ENCODE assay signal across 21 cellular contexts in genomic region chr2:15842771-15843666, GRCh38.
DNase-seq lines count a peak whose midpoint lies in the region; ATAC-seq lines count a peak whose summit lies in the region.
"Had no signal": no experiment of that assay in that cellular context is flagged by ENCODE, and none has a peak within 500 bp of the region (broad histone marks: within the 10 kb centered on the region; RNA-seq: fewer than 3 reads in every experiment).

No MANE protein-coding gene starts in this region.

- peak; percentile 33 for DNase-seq in ELF-1 (ENCODE audit: low read depth, low spot score)
- peak; percentile 33 for DNase-seq in astrocyte of the hippocampus (ENCODE audit: low read depth, low spot score)
- peak; percentile 69 for DNase-seq in islet precursor cell
- DNase-seq in retina: peak; percentile 69
- DNase-seq in H4 (ENCODE audit: low spot score): no peak
- DNase-seq in RPMI8226: no peak
- DNase-seq: activated CD4-positive, alpha-beta memory T cell treated with anti-CD3 and anti-CD28 coated beads, Interleukin-2, amount 10 ng/mL, durations not matched to agents 7 days and 5 days; activated gamma-delta T cell; activated T-cell treated with anti-CD3 and anti-CD28 coated beads for 4 hours; HFFc6; NCI-H1092 treated with DMSO at 0.1 percent for 48 hours; NCI-H1930; NCI-H226; NCI-H774; sigmoid colon; T1000; upper lobe of right lung had no signal

- no peak for ATAC-seq in GM18867 (IDR thresholded peaks at IDR 0.05; ENCODE audit: unreplicated experiment)
- no peak for ATAC-seq in HG03442 (IDR thresholded peaks at IDR 0.05; ENCODE audit: unreplicated experiment)
- ATAC-seq: activated CD4-positive, CD25-positive, alpha-beta regulatory T cell treated with anti-CD3 and anti-CD28 coated beads, Interleukin-2, amount 50 U/mL, for 24 hours; GM12878; upper lobe of right lung had no signal

Comparison
In these comparisons a context has a peak if more than half of its experiments do, and no peak if none do; other contexts are left out.
1. DNase-seq: peak in ELF-1 (single experiment), astrocyte of the hippocampus (single experiment), islet precursor cell (single experiment) and retina (single experiment); none in H4 (single experiment) and RPMI8226 (single experiment).